In the genomic region with DNA sequence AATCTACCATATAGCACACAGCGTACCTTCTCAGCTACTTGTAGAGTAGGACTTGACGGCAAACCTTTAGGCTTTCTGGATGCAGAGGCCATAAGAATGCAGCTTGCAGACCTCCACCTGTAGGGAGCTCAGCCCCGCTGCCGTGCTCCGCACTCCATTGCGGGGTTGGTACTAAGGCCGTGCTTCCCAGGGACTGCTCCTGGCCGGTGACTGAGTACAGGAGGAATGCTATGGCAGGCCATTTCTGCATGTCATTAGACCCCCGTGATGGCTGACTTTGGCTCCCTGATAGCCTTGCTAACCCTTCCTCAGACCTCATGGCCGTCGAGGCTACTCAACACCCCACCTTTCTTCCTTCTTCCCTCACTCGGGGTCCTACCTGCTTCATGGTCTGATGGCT, we compare ENCODE assay signal across 24 cellular contexts.
"Had no signal": no experiment of that assay in that cellular context is flagged by ENCODE, and none has a peak within 500 bp of the region (broad histone marks: within the 10 kb centered on the region; RNA-seq: fewer than 3 reads in every experiment).

No MANE protein-coding gene starts in this region.

- H3K4me3 ChIP-seq: breast epithelium had no signal

- DNase-seq: activated CD4-positive, alpha-beta memory T cell treated with anti-CD3 and anti-CD28 coated beads, Interleukin-2, amount 10 ng/mL, durations not matched to agents 7 days and 5 days; activated CD4-positive, alpha-beta T cell treated with anti-CD3 and anti-CD28 coated beads for 36 hours; activated CD4-positive, alpha-beta T cell treated with anti-CD3 and anti-CD28 coated beads, Interleukin-2, amount 50 U/mL, for 1 hour; activated naive CD4-positive, alpha-beta T cell; activated T-cell treated with anti-CD3 and anti-CD28 coated beads for 4 hours; activated T-cell treated with anti-CD3 and anti-CD28 coated beads, Interleukin-2, amount 50 U/mL, for 72 hours; aorta; Karpas-422; MM.1S; NCI-H1105; NCI-H1436; NCI-H1694 treated with DMSO at 0.1 percent for 48 hours; NCI-H2029 treated with DMSO at 0.1 percent for 48 hours; NCI-H345; NCI-H510A; NCI-H526 treated with DMSO at 0.1 percent for 48 hours; NCI-H82; SIG-M5; T-helper 1 cell had no signal

- H3K27ac Mint-ChIP-seq: activated CD4-positive, alpha-beta memory T cell treated with anti-CD3 and anti-CD28 coated beads, Interleukin-2, amount 10 ng/mL, durations not matched to agents 7 days and 5 days; activated CD4-positive, alpha-beta T cell treated with anti-CD3 and anti-CD28 coated beads for 36 hours; activated naive CD4-positive, alpha-beta T cell treated with anti-CD3 and anti-CD28 coated beads, Interleukin-2, amount 50 U/mL, for 24 hours; activated T-cell treated with anti-CD3 and anti-CD28 coated beads, Interleukin-2, amount 50 U/mL, for 72 hours; activated T-helper 2 cell treated with anti-CD3 and anti-CD28 coated beads, Interferon-gamma antibody, Interleukin-2, Interleukin-4, amounts not matched to agents 10 μg/mL and 5 μg/mL and 100 μg/mL, durations not matched to agents 14 hours and 24 hours and 36 hours had no signal

- H3K4me1 Mint-ChIP-seq: activated CD4-positive, alpha-beta memory T cell treated with anti-CD3 and anti-CD28 coated beads, Interleukin-2, amount 10 ng/mL, durations not matched to agents 7 days and 5 days; activated naive CD4-positive, alpha-beta T cell treated with anti-CD3 and anti-CD28 coated beads, Interleukin-2, amount 50 U/mL, for 24 hours; central memory CD8-positive, alpha-beta T cell had no signal

- H3K36me3 Mint-ChIP-seq: activated naive CD4-positive, alpha-beta T cell treated with anti-CD3 and anti-CD28 coated beads, Interleukin-2, amount 50 U/mL, for 24 hours had no signal

- H3K9me3 Mint-ChIP-seq: activated CD4-positive, alpha-beta memory T cell treated with anti-CD3 and anti-CD28 coated beads, Interleukin-2, amount 10 ng/mL, durations not matched to agents 7 days and 5 days; activated naive CD4-positive, alpha-beta T cell treated with anti-CD3 and anti-CD28 coated beads, Interleukin-2, amount 50 U/mL, for 24 hours; activated T-cell treated with anti-CD3 and anti-CD28 coated beads, Interleukin-2, amount 50 U/mL, for 72 hours; activated T-helper 2 cell treated with anti-CD3 and anti-CD28 coated beads, Interferon-gamma antibody, Interleukin-2, Interleukin-4, amounts not matched to agents 10 μg/mL and 5 μg/mL and 100 μg/mL, durations not matched to agents 14 hours and 24 hours and 36 hours; central memory CD8-positive, alpha-beta T cell had no signal

- H3K27me3 ChIP-seq: breast epithelium had no signal

- H3K27ac ChIP-seq: breast epithelium, VCaP had no signal

- H3K36me3 ChIP-seq: breast epithelium had no signal

- H3K27me3 Mint-ChIP-seq: activated CD4-positive, alpha-beta memory T cell treated with anti-CD3 and anti-CD28 coated beads, Interleukin-2, amount 10 ng/mL, durations not matched to agents 7 days and 5 days; activated CD4-positive, alpha-beta T cell treated with anti-CD3 and anti-CD28 coated beads for 36 hours; activated naive CD4-positive, alpha-beta T cell treated with anti-CD3 and anti-CD28 coated beads, Interleukin-2, amount 50 U/mL, for 24 hours had no signal

- ATAC-seq: activated CD4-positive, alpha-beta T cell treated with anti-CD3 and anti-CD28 coated beads for 36 hours; activated T-cell treated with anti-CD3 and anti-CD28 coated beads, Interleukin-2, amount 50 U/mL, for 72 hours had no signal

- H3K4me1 ChIP-seq: breast epithelium had no signal

- H3K4me3 Mint-ChIP-seq: activated CD4-positive, alpha-beta memory T cell treated with anti-CD3 and anti-CD28 coated beads, Interleukin-2, amount 10 ng/mL, durations not matched to agents 7 days and 5 days; activated CD4-positive, alpha-beta T cell treated with anti-CD3 and anti-CD28 coated beads for 36 hours; activated naive CD4-positive, alpha-beta T cell treated with anti-CD3 and anti-CD28 coated beads, Interleukin-2, amount 50 U/mL, for 24 hours; activated T-cell treated with anti-CD3 and anti-CD28 coated beads, Interleukin-2, amount 50 U/mL, for 72 hours; central memory CD8-positive, alpha-beta T cell had no signal

- H3K9me3 ChIP-seq: breast epithelium had no signal
